Comparison of ENCODE assay signal across 8 cellular contexts in genomic region chr17:20908373-20909273, GRCh38.
A peak's percentile ranks its signal among the peaks of the same experiment; 100 is the strongest.
DNase-seq lines count a peak whose midpoint lies in the region; ATAC-seq lines count a peak whose summit lies in the region.

No MANE protein-coding gene starts in this region.

- DNase-seq in NCI-H82 (lab: John Stamatoyannopoulos, UW) (peak; percentile 43), NCI-H82 treated with DMSO at 0.1 percent for 48 hours (lab: John Stamatoyannopoulos, UW; ENCODE audit: unreplicated experiment) (no peak), NCI-H524 treated with DMSO at 0.1 percent for 48 hours (lab: John Stamatoyannopoulos, UW) (peak; percentile 82), lung microvascular endothelial cell (ENCODE audit: low read depth in 2 of 2) (peak; percentile 73 to 92)
- peak; percentile 47 to 61 (median 48) for DNase-seq in activated CD8-positive, alpha-beta memory T cell treated with anti-CD3 and anti-CD28 coated beads for 48 hours (ENCODE audit: low read depth in 2 of 3, low spot score in 2 of 3)
- peak; percentile 76 for DNase-seq in effector CD8-positive, alpha-beta T cell (lab: John Stamatoyannopoulos, UW)
- DNase-seq in stimulated activated CD4-positive, alpha-beta T cell treated with anti-CD3 and anti-CD28 coated beads, TNF-alpha, amount 100 ng/mL, for 24 hours (ENCODE audit: low read depth in 3 of 3), result peak; percentile 55 to 80 (median 60)

- ATAC-seq in HG03066 (IDR thresholded peaks at IDR 0.05; ENCODE audit: low read depth, unreplicated experiment), result peak; percentile 92
